In genomic region chr14:64764641-64765520, GRCh38 we compare ENCODE assay signal across 7 cellular contexts.
DNase-seq lines count a peak whose midpoint lies in the region; ATAC-seq and TF ChIP-seq lines count a peak whose summit lies in the region.

No MANE protein-coding gene starts in this region.

- no peak for TF ChIP-seq EP300 in suprapubic skin (IDR thresholded peaks at IDR 0.05)

- H3K27me3 ChIP-seq in Karpas-422 (ENCODE audit: low read length), result no peaks in the 10 kb centered on the region
- no peaks in the 10 kb centered on the region for H3K27me3 ChIP-seq in SJSA1 (replicated peaks)
- no peaks in the 10 kb centered on the region for H3K27me3 ChIP-seq in suprapubic skin

- H3K9me3 ChIP-seq in Karpas-422 (ENCODE audit: low read length) (no peaks in the 10 kb centered on the region), SJSA1 (replicated peaks) (no peaks in the 10 kb centered on the region), suprapubic skin (no peaks in the 10 kb centered on the region)

- H3K27ac ChIP-seq in Karpas-422 (ENCODE audit: low read length) (no peak overlapping the region), SJSA1 (peak overlapping the region; percentile 82), suprapubic skin (no peak overlapping the region)

- no peak overlapping the region for H2AFZ ChIP-seq in Karpas-422 (ENCODE audit: low read length)

- 54% methylated on average over 14 of the region's 29 CpGs for WGBS in suprapubic skin

- peak; percentile 88 for DNase-seq in GM13977 (ENCODE audit: low spot score)
- DNase-seq in Karpas-422, result peak; percentile 90
- peak; percentile 91 to 93 for DNase-seq in SJSA1 (ENCODE audit: low read depth in 1 of 2, low spot score in 2 of 2)
- DNase-seq in activated naive CD4-positive, alpha-beta T cell treated with Interleukin-2 at 50 U/mL for 16 hours, result peak; percentile 75
- DNase-seq in glomerular visceral epithelial cell (ENCODE audit: extremely low spot score), result peak; percentile 79
- no peak for DNase-seq in omental fat pad (ENCODE audit: low spot score)
- DNase-seq in suprapubic skin (ENCODE audit: low spot score in 2 of 2), result peak in 1 of 2 donors; percentile 75

- H3K4me1 ChIP-seq in Karpas-422 (ENCODE audit: low read length) (peaks cover 29% of the 10 kb centered on the region), SJSA1 (replicated peaks) (peaks cover 50% of the 10 kb centered on the region), suprapubic skin (peaks cover 43% of the 10 kb centered on the region)

- H3K4me3 ChIP-seq in Karpas-422 (ENCODE audit: low read length) (no peak overlapping the region), SJSA1 (peak overlapping the region; percentile 3; the same call in 1 of the 2 replicates), suprapubic skin (peak overlapping the region; percentile 26)

- in situ Hi-C loops in GM13977 (cut with MboI; ENCODE audit: low pct_unique_long_range_greater_than_20kb, low sequenced_read_pairs, unreplicated experiment), result no loop called here

- 0 out of 2 replicates have a peak, but pooled peaks cover 4% of the 10 kb centered on the region for H4K20me1 ChIP-seq in Karpas-422 (ENCODE audit: insufficient read depth, low read depth, low read length)

- peak; percentile 95 for TF ChIP-seq CTCF in GM13977 (IDR thresholded peaks at IDR 0.05; ENCODE audit: extremely low read depth, insufficient read depth, missing control alignments)
- peak in 1 of 3 donors; percentile 75 for TF ChIP-seq CTCF in omental fat pad (IDR thresholded peaks at IDR 0.05)
- TF ChIP-seq CTCF in suprapubic skin (IDR thresholded peaks at IDR 0.05), result peak; percentile 69 to 97

- no peaks in the 10 kb centered on the region for H3K9me2 ChIP-seq in Karpas-422 (replicated peaks; ENCODE audit: insufficient read depth, low read length)

- no peak for TF ChIP-seq POLR2A in suprapubic skin (IDR thresholded peaks at IDR 0.05)

- H3K9ac ChIP-seq in Karpas-422 (ENCODE audit: low read length), result no peak overlapping the region

- peak; percentile 49 for ATAC-seq in omental fat pad (ENCODE audit: low FRiP score)

- no peak overlapping the region for H3K4me2 ChIP-seq in Karpas-422 (ENCODE audit: low read depth, low read length, poor library complexity, severe bottlenecking)

- H3K36me3 ChIP-seq in Karpas-422 (ENCODE audit: insufficient read depth, low read length) (no peaks in the 10 kb centered on the region), SJSA1 (no peaks in the 10 kb centered on the region), suprapubic skin (no peaks in the 10 kb centered on the region)

- no peaks in the 10 kb centered on the region for H3K79me2 ChIP-seq in Karpas-422 (ENCODE audit: low read length)
